24 cellular contexts compared by ENCODE assay signal in genomic region chr9:75933982-75934381, GRCh38. TPM values are rescaled to one million over a fixed set of nuclear protein-coding genes. Genes with fewer than 3 reads are reported as not detected.
A peak's percentile ranks its signal among the peaks of the same experiment; 100 is the strongest.
DNase-seq lines count a peak whose midpoint lies in the region; ATAC-seq, FAIRE-seq and TF ChIP-seq lines count a peak whose summit lies in the region.
"Had no signal": no experiment of that assay in that cellular context is flagged by ENCODE, and none has a peak within 500 bp of the region (broad histone marks: within the 10 kb centered on the region; RNA-seq: fewer than 3 reads in every experiment).

No MANE protein-coding gene starts in this region.

- H4K8ac ChIP-seq in H1 (ENCODE audit: extremely low read depth, insufficient read depth, low read length): no peak overlapping the region

- no peak overlapping the region for H3K23ac ChIP-seq in H1 (ENCODE audit: insufficient read length)

- no peak overlapping the region for H3K14ac ChIP-seq in H1 (ENCODE audit: insufficient read length)

- no peak for TF ChIP-seq CTCF in GM23338 (conservative IDR thresholded peaks at IDR 0.05; ENCODE audit: low read depth in 2 of 2)
- TF ChIP-seq CTCF in H1 (IDR thresholded peaks at IDR 0.05; ENCODE audit: control extremely low read depth in 1 of 3, insufficient read depth in 1 of 3, low read depth in 1 of 3, low read length in 3 of 3): no peak
- no peak for TF ChIP-seq CTCF in brain microvascular endothelial cell (IDR thresholded peaks at IDR 0.05; ENCODE audit: low read depth, low read length, missing control alignments)

- no peak for TF ChIP-seq EP300 in H1 (IDR thresholded peaks at IDR 0.05; ENCODE audit: borderline replicate concordance in 1 of 2, low read depth in 2 of 2, low read length in 2 of 2)

- TF ChIP-seq RAD21 in H1 (IDR thresholded peaks at IDR 0.05 in 1 of 2, conservative IDR thresholded peaks at IDR 0.05 in 1 of 2; ENCODE audit: low read depth in 2 of 2, low read length in 2 of 2): no peak

- ATAC-seq in GM23338: no peak
- ATAC-seq: GM12878 had no signal

- H3K27ac ChIP-seq in GM23338 (ENCODE audit: low read depth) (0 out of 2 replicates have a peak overlapping the region, but pooled peaks have one; percentile 5), H1 (ENCODE audit: low read depth, low read length) (peak overlapping the region; percentile 38; the same call in 1 of the 2 replicates), brain microvascular endothelial cell (no peak overlapping the region)
- H3K27ac ChIP-seq: BLaER1 treated with 17β-estradiol and CSF1 and Interleukin-3, amounts not matched to agents 10 nM and 100 nM; C4-2B had no signal

- no peaks in the 10 kb centered on the region for H3K23me2 ChIP-seq in H1 (ENCODE audit: low read depth, low read length)

- H4K5ac ChIP-seq in H1 (ENCODE audit: insufficient read length, low read depth, low read length): no peak overlapping the region

- H3K4me1 ChIP-seq in GM23338 (ENCODE audit: insufficient read depth): peaks cover 26% of the 10 kb centered on the region
- peaks cover 0 to 6% (median 3%) of the 10 kb centered on the region in 4 experiments; a peak in 3 of 7 replicates for H3K4me1 ChIP-seq in H1 (replicated peaks in 1 of 4; ENCODE audit: control insufficient read depth in 3 of 4, insufficient read depth in 4 of 4, low read length in 3 of 4)
- H3K4me1 ChIP-seq: BLaER1 treated with 17β-estradiol and CSF1 and Interleukin-3, amounts not matched to agents 10 nM and 100 nM had no signal

- H4K91ac ChIP-seq in H1 (replicated peaks; ENCODE audit: insufficient read length, low read length): no peak overlapping the region

- H2BK120ac ChIP-seq in H1 (replicated peaks; ENCODE audit: low read depth, low read length): no peak overlapping the region

- peaks cover 2% of the 10 kb centered on the region for H3K27me3 Mint-ChIP-seq in GM23338 (ENCODE audit: insufficient read depth, low read depth, poor library complexity)
- H3K27me3 Mint-ChIP-seq: CD4-positive, alpha-beta T cell; CD8-positive, alpha-beta memory T cell had no signal

- H3K4ac ChIP-seq in H1 (replicated peaks; ENCODE audit: insufficient read length, low read depth, low read length): no peak overlapping the region

- no peaks in the 10 kb centered on the region for H3F3A ChIP-seq in GM23338 (replicated peaks; ENCODE audit: low read depth)

- H3K36me3 ChIP-seq in GM23338 (ENCODE audit: insufficient read depth): peaks cover 4% of the 10 kb centered on the region; the same call in 1 of the 2 replicates
- peaks cover 0 to 4% (median 0%) of the 10 kb centered on the region in 4 experiments; a peak in 3 of 8 replicates for H3K36me3 ChIP-seq in H1 (ENCODE audit: control insufficient read depth in 2 of 4, insufficient read depth in 4 of 4, low read length in 3 of 4)
- H3K36me3 ChIP-seq in brain microvascular endothelial cell (replicated peaks): no peaks in the 10 kb centered on the region
- H3K36me3 ChIP-seq: BLaER1 treated with 17β-estradiol and CSF1 and Interleukin-3, amounts not matched to agents 10 nM and 100 nM had no signal

- H2AFZ ChIP-seq in GM23338: no peak overlapping the region
- no peak overlapping the region for H2AFZ ChIP-seq in H1 (ENCODE audit: low read length)

- H2BK5ac ChIP-seq in H1 (ENCODE audit: low read depth, low read length): no peak overlapping the region

- WGBS in H1 (ENCODE audit: extremely low coverage in 1 of 2, insufficient coverage in 1 of 2, insufficient read length in 1 of 2, insufficient replicate concordance in 2 of 2, low coverage in 1 of 2, low lambda C conversion rate in 2 of 2, missing lambda C conversion rate in 1 of 2), 2 experiments: 94% methylated on average over 7 of the region's 7 CpGs; no CpG with 5 or more reads in 1 of the 2 experiments

- peaks cover 28% of the 10 kb centered on the region for H3K4me1 Mint-ChIP-seq in GM23338
- H3K4me1 Mint-ChIP-seq: B cell had no signal

- 0 out of 2 replicates have a peak, but pooled peaks cover 2% of the 10 kb centered on the region for H3K79me1 ChIP-seq in H1 (ENCODE audit: low read depth, low read length)

- H3K79me2 ChIP-seq in GM23338 (replicated peaks; ENCODE audit: insufficient read depth) (peaks cover 49% of the 10 kb centered on the region), H1 (ENCODE audit: control insufficient read depth in 1 of 2, insufficient read depth in 2 of 2, low read length in 2 of 2) (peaks cover 0 to 11% of the 10 kb centered on the region in 2 experiments; a peak in 2 of 4 replicates)

- H3K56ac ChIP-seq in H1 (replicated peaks; ENCODE audit: insufficient read length, low read depth, low read length): no peak overlapping the region

- CTCF ChIA-PET in H1 (lab: Charles Lee; ENCODE audit: partially characterized antibody): interaction anchor here (0.7 to 1.5 kb wide), 3 partner anchors 40 to 68 kb away, joined by 3 to 4 read pairs (median 3); no protein-coding TSS in a partner anchor

- H3K9me3 Mint-ChIP-seq in GM23338: no peaks in the 10 kb centered on the region
- H3K9me3 Mint-ChIP-seq: CD4-positive, alpha-beta T cell had no signal

- H2BK12ac ChIP-seq in H1 (ENCODE audit: low read depth, low read length): peak overlapping the region; percentile 55; the same call in 1 of the 2 replicates

- no peak overlapping the region for H3K18ac ChIP-seq in H1 (ENCODE audit: extremely low read depth, low read length)

- H3K4me3 ChIP-seq in GM23338 (no peak overlapping the region), H1 (ENCODE audit: extremely low read depth in 1 of 4, insufficient read depth in 2 of 4, low read depth in 3 of 4, low read length in 4 of 4) (no peak overlapping the region), brain microvascular endothelial cell (ENCODE audit: low read depth, low read length) (no peak overlapping the region)
- H3K4me3 ChIP-seq: BLaER1 treated with 17β-estradiol and CSF1 and Interleukin-3, amounts not matched to agents 10 nM and 100 nM; GM12878 had no signal

- peaks cover 16% of the 10 kb centered on the region for H3K36me3 Mint-ChIP-seq in GM23338 (ENCODE audit: low read depth)

- H3K9me2 ChIP-seq in GM23338 (ENCODE audit: insufficient read depth): no peaks in the 10 kb centered on the region

- POLR2A ChIA-PET in H1 (lab: Charles Lee; ENCODE audit: partially characterized antibody): no interaction called here

- no peak for TF ChIP-seq POLR2A in H1 (IDR thresholded peaks at IDR 0.05; ENCODE audit: control extremely low read depth in 1 of 2, low read depth in 2 of 2, low read length in 2 of 2)

- H3K4me2 ChIP-seq in GM23338 (no peak overlapping the region), H1 (ENCODE audit: insufficient read depth in 1 of 2, low read depth in 2 of 2, low read length in 2 of 2) (no peak overlapping the region)
- H3K4me2 ChIP-seq: BLaER1 treated with 17β-estradiol and CSF1 and Interleukin-3, amounts not matched to agents 10 nM and 100 nM had no signal

- no peak overlapping the region for H2BK15ac ChIP-seq in H1 (ENCODE audit: low read length)

- H3K27me3 ChIP-seq in GM23338 (ENCODE audit: insufficient read depth) (no peaks in the 10 kb centered on the region), H1 (replicated peaks in 1 of 4; ENCODE audit: control insufficient read depth in 3 of 4, extremely low read depth in 1 of 4, insufficient read depth in 3 of 4, low read length in 3 of 4) (no peaks in the 10 kb centered on the region), brain microvascular endothelial cell (replicated peaks) (no peaks in the 10 kb centered on the region)
- H3K27me3 ChIP-seq: BLaER1 treated with 17β-estradiol and CSF1 and Interleukin-3, amounts not matched to agents 10 nM and 100 nM had no signal

- H4K20me1 ChIP-seq in GM23338 (replicated peaks; ENCODE audit: insufficient read depth): peaks cover 3% of the 10 kb centered on the region; the same call in 1 of the 2 replicates
- no peaks in the 10 kb centered on the region for H4K20me1 ChIP-seq in H1 (replicated peaks in 1 of 2; ENCODE audit: control insufficient read depth in 1 of 2, insufficient read depth in 2 of 2, low read length in 2 of 2)
- H4K20me1 ChIP-seq: BLaER1 treated with 17β-estradiol and CSF1 and Interleukin-3, amounts not matched to agents 10 nM and 100 nM had no signal

- H2BK20ac ChIP-seq in H1 (ENCODE audit: low read length): no peak overlapping the region

- no peak overlapping the region for H3K9ac ChIP-seq in H1 (replicated peaks in 1 of 4; ENCODE audit: extremely low read depth in 1 of 4, low read depth in 3 of 4, low read length in 3 of 4)
- H3K9ac ChIP-seq: BLaER1 treated with 17β-estradiol and CSF1 and Interleukin-3, amounts not matched to agents 10 nM and 100 nM had no signal

- in situ Hi-C loops in brain microvascular endothelial cell (cut with HindIII; ENCODE audit: low pct_ligation_motif_present, low sequenced_read_pairs): no loop called here

- H3K9me3 ChIP-seq in H1 (ENCODE audit: insufficient read depth in 2 of 2, low read depth in 1 of 2, low read length in 1 of 2): no peaks in the 10 kb centered on the region
- H3K9me3 ChIP-seq: BLaER1 treated with 17β-estradiol and CSF1 and Interleukin-3, amounts not matched to agents 10 nM and 100 nM had no signal

- no peak overlapping the region for H3K27ac Mint-ChIP-seq in GM23338
- H3K27ac Mint-ChIP-seq: B cell; CD4-positive, alpha-beta T cell; CD8-positive, alpha-beta memory T cell had no signal

- H3K4me3 Mint-ChIP-seq in GM23338: no peak overlapping the region
- H3K4me3 Mint-ChIP-seq: B cell; CD4-positive, alpha-beta T cell; CD8-positive, alpha-beta memory T cell had no signal

- FAIRE-seq in H1 (lab: Jason Lieb, UNC): no peak
- FAIRE-seq: A204.1, GM12878, GM12892, GM18507 had no signal

- DNase-seq in GM23338 (ENCODE audit: low spot score) (no peak), H1 (ENCODE audit: low read depth in 1 of 2, low spot score in 2 of 2) (no peak), H4 (ENCODE audit: low spot score) (no peak), brain microvascular endothelial cell (no peak), Ammon's horn (ENCODE audit: low spot score) (no peak)
- DNase-seq: 8988T; ACHN; CD4-positive, alpha-beta T cell; CD8-positive, alpha-beta memory T cell; COR-L47; DMS 273 treated with DMSO at 0.1 percent for 48 hours; DMS153; DMS53; DMS79; DND-41; EL; GDM1 had no signal

- H2AK5ac ChIP-seq in H1 (ENCODE audit: low read depth, low read length): no peak overlapping the region

TF ChIP-seq in GM23338, 12 proteins besides CTCF, POLR2A, EP300 and RAD21 (continues in another document):
- no peak for TF ChIP-seq ZNF331 (CRISPR knock-in tag; IDR thresholded peaks at IDR 0.05; ENCODE audit: low read depth)

RNA-seq across cellular contexts. Expression of gene PCSK5, which starts 43.5 kb away (rescaled TPM):
- total RNA-seq in GM23338 (2014; rRNA removed; shearing (Covaris generic)): 30.8 and 34.8 TPM in 2 replicates
- polyA plus RNA-seq in GM23338 (2016; fragmentation: Nextera tagmentation; extraction: Ambion mirVana): 12.3 and 15.6 TPM in 2 replicates
- 10.1 and 10.7 TPM in 2 replicates for total RNA-seq in H1 (2021; fragmentation: NEBNext Ultra II Directional; extraction: Animal tissue kit (Norgen Biotek cat#: 25700))
- polyA plus RNA-seq in H1 (2011; rRNA removed): 5.5 and 5.6 TPM in 2 replicates
- 6.2 TPM for polyA plus RNA-seq in H1 (2011; cell fraction: cytosol; rRNA removed)
- 13.1 TPM for polyA plus RNA-seq in H1 (2011; cell fraction: nucleus; rRNA removed)
- polyA plus RNA-seq in H1 (2012, experiment 1 of 2): 6.2 to 7.1 TPM (median 6.7 TPM) in 4 replicates
- polyA plus RNA-seq in H1 (2012, experiment 2 of 2): 1.4 TPM
- 12.4 TPM for polyA plus RNA-seq in H1 (2013, experiment 1 of 2)
- 11.5 TPM for polyA plus RNA-seq in H1 (2013, experiment 2 of 2)
- 22.7 and 25.9 TPM in 2 replicates for polyA minus RNA-seq in H1 (2011; rRNA and poly(A)+ RNA removed)
- 8.3 TPM for polyA minus RNA-seq in H1 (2011; cell fraction: cytosol; rRNA and poly(A)+ RNA removed)
- polyA minus RNA-seq in H1 (2011; cell fraction: nucleus; rRNA and poly(A)+ RNA removed): 40.7 TPM
- total RNA-seq in H4 (2014; rRNA removed; shearing (Covaris generic)): 2.4 TPM in 2 replicates
- total RNA-seq: B cell had no signal
